ENCODE assay signal across 19 cellular contexts in genomic region chr2:30249354-30249753, GRCh38. TPM values are rescaled to one million over a fixed set of nuclear protein-coding genes. Genes with fewer than 3 reads are reported as not detected.
A peak's percentile ranks its signal among the peaks of the same experiment; 100 is the strongest.
DNase-seq lines count a peak whose midpoint lies in the region; ATAC-seq and TF ChIP-seq lines count a peak whose summit lies in the region.
"Had no signal": no experiment of that assay in that cellular context is flagged by ENCODE, and none has a peak within 500 bp of the region (broad histone marks: within the 10 kb centered on the region; RNA-seq: fewer than 3 reads in every experiment).

No MANE protein-coding gene starts in this region.

- H3K36me3 Mint-ChIP-seq in naive thymus-derived CD8-positive, alpha-beta T cell = peaks cover 6 to 63% (median 26%) of the 10 kb centered on the region in 3 donors

- H3K4me1 Mint-ChIP-seq in naive thymus-derived CD8-positive, alpha-beta T cell = peaks cover 40 to 98% (median 90%) of the 10 kb centered on the region in 4 donors

- H3K9me3 Mint-ChIP-seq in naive thymus-derived CD8-positive, alpha-beta T cell = no peaks in the 10 kb centered on the region

- no peaks in the 10 kb centered on the region for H3K9me3 ChIP-seq in left ventricle myocardium inferior (replicated peaks)
- H3K9me3 ChIP-seq in right atrium auricular region = no peaks in the 10 kb centered on the region
- no peaks in the 10 kb centered on the region for H3K9me3 ChIP-seq in ascending aorta
- H3K9me3 ChIP-seq: neutrophil, Peyer's patch, vagina had no signal

- intact Hi-C loops in left ventricle myocardium inferior (cut with micrococcal nuclease) = no loop called here
- intact Hi-C loops in ascending aorta (cut with DNase I) = no loop called here

- H3K27ac ChIP-seq in left ventricle myocardium inferior (replicated peaks) = peak overlapping the region; percentile 89
- H3K27ac ChIP-seq in right atrium auricular region = no peak overlapping the region
- H3K27ac ChIP-seq in ascending aorta = peak overlapping the region; percentile 16 to 20
- H3K27ac ChIP-seq: foreskin keratinocyte, neutrophil, vagina, VCaP had no signal

- ATAC-seq in naive thymus-derived CD8-positive, alpha-beta T cell = no peak
- ATAC-seq in GM21447 (IDR thresholded peaks at IDR 0.05; ENCODE audit: unreplicated experiment) (no peak), GM21786 (IDR thresholded peaks at IDR 0.05; ENCODE audit: unreplicated experiment) (no peak)
- ATAC-seq: foreskin keratinocyte, K562 had no signal

- no peak for TF ChIP-seq CTCF in left ventricle myocardium inferior (IDR thresholded peaks at IDR 0.05; ENCODE audit: borderline replicate concordance)
- TF ChIP-seq CTCF in right atrium auricular region (IDR thresholded peaks at IDR 0.05) = no peak
- TF ChIP-seq CTCF in ascending aorta (IDR thresholded peaks at IDR 0.05) = no peak
- no peak for TF ChIP-seq CTCF in GM10266 (IDR thresholded peaks at IDR 0.05; ENCODE audit: control insufficient read depth, insufficient read depth, low read depth, missing control alignments)

- H3K4me3 Mint-ChIP-seq in naive thymus-derived CD8-positive, alpha-beta T cell = peak overlapping the region; percentile 32 to 86 (median 70)

- no peak overlapping the region for H3K4me3 ChIP-seq in left ventricle myocardium inferior
- H3K4me3 ChIP-seq in right atrium auricular region = no peak overlapping the region
- no peak overlapping the region for H3K4me3 ChIP-seq in ascending aorta
- H3K4me3 ChIP-seq: K562, Peyer's patch, vagina had no signal

- H3K27me3 Mint-ChIP-seq in naive thymus-derived CD8-positive, alpha-beta T cell = no peaks in the 10 kb centered on the region

- POLR2A ChIA-PET in naive thymus-derived CD8-positive, alpha-beta T cell (lab: Charles Lee) = interaction anchor here (0.6 to 33.2 kb wide), 6 partner anchors 9 to 87 kb away, joined by 3 to 697 read pairs (median 4); partner anchors contain the start of gene LBH

- peak overlapping the region; percentile 89 to 96 (median 94) for H3K27ac Mint-ChIP-seq in naive thymus-derived CD8-positive, alpha-beta T cell

- H3K27me3 ChIP-seq in left ventricle myocardium inferior (ENCODE audit: low read depth) (no peaks in the 10 kb centered on the region), right atrium auricular region (no peaks in the 10 kb centered on the region), ascending aorta (no peaks in the 10 kb centered on the region)
- H3K27me3 ChIP-seq: foreskin keratinocyte, neutrophil, Peyer's patch, vagina had no signal

- DNase-seq in left ventricle myocardium inferior = no peak
- DNase-seq in right atrium auricular region (ENCODE audit: low spot score) = no peak
- DNase-seq in ascending aorta (ENCODE audit: low spot score in 2 of 2) = no peak
- DNase-seq in naive thymus-derived CD8-positive, alpha-beta T cell = no peak
- no peak for DNase-seq in NOMO-1 (lab: John Stamatoyannopoulos, UW; ENCODE audit: unreplicated experiment in 2 of 2)
- DNase-seq in GM10266 (ENCODE audit: extremely low spot score) = no peak
- DNase-seq: activated naive CD4-positive, alpha-beta T cell; caudate nucleus; foreskin keratinocyte; mammary epithelial cell; NCI-H1092; NCI-H774; Peyer's patch had no signal

- H3K4me1 ChIP-seq in left ventricle myocardium inferior = peaks cover 93% of the 10 kb centered on the region
- H3K4me1 ChIP-seq in right atrium auricular region = peaks cover 0 to 27% of the 10 kb centered on the region in 2 donors
- peaks cover 23 to 50% of the 10 kb centered on the region in 2 donors for H3K4me1 ChIP-seq in ascending aorta
- H3K4me1 ChIP-seq: foreskin keratinocyte had no signal

- no peaks in the 10 kb centered on the region for H3K36me3 ChIP-seq in left ventricle myocardium inferior
- H3K36me3 ChIP-seq in right atrium auricular region = no peaks in the 10 kb centered on the region
- peaks cover 0 to 17% of the 10 kb centered on the region in 2 donors for H3K36me3 ChIP-seq in ascending aorta
- H3K36me3 ChIP-seq: neutrophil, Peyer's patch, vagina had no signal

RNA-seq across cellular contexts. Expression of gene LBH, which starts 18.0 kb away (rescaled TPM):
- 200 TPM for total RNA-seq in left ventricle myocardium inferior
- total RNA-seq in right atrium auricular region = 10 to 100 TPM; 18.9 to 54.6 TPM
- total RNA-seq in ascending aorta = 116 TPM
- total RNA-seq in naive thymus-derived CD8-positive, alpha-beta T cell = 100 to 1,000 TPM; 537 to 573 TPM
- polyA plus RNA-seq in naive thymus-derived CD8-positive, alpha-beta T cell = 100 to 1,000 TPM; 243 to 356 (median 307) TPM

Comparison
In these comparisons a context has a peak if more than half of its experiments do, and no peak if none do; other contexts are left out.
1. H3K27ac ChIP-seq: peak in left ventricle myocardium inferior (single experiment) and ascending aorta (2 of 2); none in right atrium auricular region (0 of 2).